In the genomic region with DNA sequence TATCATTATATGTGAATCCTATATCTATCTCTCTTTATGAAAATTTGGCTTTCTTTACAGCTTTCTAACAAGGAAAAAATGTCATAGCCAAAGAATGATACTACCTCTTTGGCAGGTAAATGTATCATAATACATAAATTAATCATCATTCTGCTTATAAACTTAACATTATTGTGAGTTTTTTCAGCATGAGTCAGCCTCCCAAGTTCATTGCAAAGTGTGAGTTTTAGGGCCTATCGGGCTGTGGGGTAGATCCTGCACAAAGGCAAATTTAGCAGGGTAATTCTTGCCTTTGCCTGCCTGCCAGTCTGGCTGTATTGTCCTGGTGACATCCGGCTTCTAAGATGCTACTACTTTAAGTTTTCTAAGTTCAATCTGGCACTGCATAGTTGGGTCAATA, we compare ENCODE assay signal across 17 cellular contexts.
DNase-seq lines count a peak whose midpoint lies in the region; ATAC-seq and TF ChIP-seq lines count a peak whose summit lies in the region.
"Had no signal": no experiment of that assay in that cellular context is flagged by ENCODE, and none has a peak within 500 bp of the region (broad histone marks: within the 10 kb centered on the region; RNA-seq: fewer than 3 reads in every experiment).

No MANE protein-coding gene starts in this region.

- H2AFZ ChIP-seq in PC-3 (ENCODE audit: low read length): no peak overlapping the region

- no peak overlapping the region for H3K4me3 ChIP-seq in PC-3 (ENCODE audit: low read length)
- no peak overlapping the region for H3K4me3 ChIP-seq in choroid plexus epithelial cell (ENCODE audit: low read depth, low read length)
- H3K4me3 ChIP-seq: BLaER1 had no signal

- no peaks in the 10 kb centered on the region for H3K79me2 ChIP-seq in PC-3 (ENCODE audit: low read length)

- POLR2A ChIA-PET in PC-3 (lab: Charles Lee; ENCODE audit: unreplicated experiment): interaction anchor here (0.7 kb wide), 1 partner anchor 1946 kb away, joined by 4 read pairs; no protein-coding TSS in a partner anchor

- no peaks in the 10 kb centered on the region for H3F3A ChIP-seq in PC-3 (ENCODE audit: low read length, unreplicated experiment)

- no peak overlapping the region for H3K4me3 Mint-ChIP-seq in activated T-cell treated with anti-CD3 and anti-CD28 coated beads, Interleukin-2, amount 50 U/mL, for 4 hours
- H3K4me3 Mint-ChIP-seq: CD8-positive, alpha-beta memory T cell; HFFc6 had no signal

- DNase-seq in HS-5 (ENCODE audit: low read depth) (peak; percentile 30), PC-3 (peak; percentile 57), choroid plexus epithelial cell (ENCODE audit: low read depth) (peak; percentile 9), kidney tubule cell (ENCODE audit: low spot score) (peak; percentile 9), NCI-H2227 (lab: John Stamatoyannopoulos, UW; ENCODE audit: unreplicated experiment) (no peak), Kasumi-1 (lab: John Stamatoyannopoulos, UW) (no peak)
- no peak for DNase-seq in stimulated activated naive CD8-positive, alpha-beta T cell treated with anti-CD3 and anti-CD28 coated beads, Interleukin-15, Interleukin-2, amounts not matched to agents 100 U/mL and 50 U/mL, for 24 hours
- DNase-seq in activated T-cell treated with anti-CD3 and anti-CD28 coated beads, Interleukin-2, amount 50 U/mL, for 4 hours: no peak
- DNase-seq: 8988T; AML-193; Caco-2; CD8-positive, alpha-beta memory T cell; DND-41; GF-D8; HCEC 1CT; HFFc6 had no signal

- TF ChIP-seq CTCF in PC-3 (conservative IDR thresholded peaks at IDR 0.05; ENCODE audit: low read depth, low read length) (no peak), choroid plexus epithelial cell (conservative IDR thresholded peaks at IDR 0.05; ENCODE audit: low read depth, low read length) (no peak)

- H3K9ac ChIP-seq in PC-3 (ENCODE audit: low read length): no peak overlapping the region
- H3K9ac ChIP-seq: BLaER1 had no signal

- no peaks in the 10 kb centered on the region for H3K9me3 ChIP-seq in PC-3 (ENCODE audit: low read length)
- H3K9me3 ChIP-seq: BLaER1, Caco-2 had no signal

- no peaks in the 10 kb centered on the region for H3K27me3 ChIP-seq in PC-3 (ENCODE audit: low read length)
- H3K27me3 ChIP-seq: BLaER1 had no signal

- no peaks in the 10 kb centered on the region for H3K4me1 ChIP-seq in PC-3 (ENCODE audit: insufficient read depth, low read length)
- H3K4me1 ChIP-seq: BLaER1, Caco-2 had no signal

- CTCF ChIA-PET in PC-3 (lab: Charles Lee): no interaction called here

- ATAC-seq in PC-3: peak; percentile 55
- no peak for ATAC-seq in stimulated activated naive CD8-positive, alpha-beta T cell treated with anti-CD3 and anti-CD28 coated beads, Interleukin-15, Interleukin-2, amounts not matched to agents 100 U/mL and 50 U/mL, for 24 hours
- no peak for ATAC-seq in activated T-cell treated with anti-CD3 and anti-CD28 coated beads, Interleukin-2, amount 50 U/mL, for 4 hours

- H3K9me3 Mint-ChIP-seq in activated T-cell treated with anti-CD3 and anti-CD28 coated beads, Interleukin-2, amount 50 U/mL, for 4 hours: peaks cover 6% of the 10 kb centered on the region

- no peaks in the 10 kb centered on the region for H3K36me3 Mint-ChIP-seq in activated T-cell treated with anti-CD3 and anti-CD28 coated beads, Interleukin-2, amount 50 U/mL, for 4 hours (ENCODE audit: insufficient read depth)
- H3K36me3 Mint-ChIP-seq: CD8-positive, alpha-beta memory T cell had no signal

- no peak overlapping the region for H3K27ac ChIP-seq in PC-3 (ENCODE audit: low read length)
- H3K27ac ChIP-seq: BLaER1 had no signal

- intact Hi-C loops in PC-3 (cut with micrococcal nuclease): no loop called here

- H3K4me1 Mint-ChIP-seq in activated T-cell treated with anti-CD3 and anti-CD28 coated beads, Interleukin-2, amount 50 U/mL, for 4 hours (ENCODE audit: low read depth): no peaks in the 10 kb centered on the region
- H3K4me1 Mint-ChIP-seq: CD8-positive, alpha-beta memory T cell had no signal

- no TSS peak for BruUV-seq in PC-3 (replicated peaks; lab: Mats Ljungman, UMichigan)

- H3K4me2 ChIP-seq in PC-3 (ENCODE audit: low read length): no peak overlapping the region
- H3K4me2 ChIP-seq: BLaER1 had no signal

- H4K20me1 ChIP-seq in PC-3 (ENCODE audit: low read length): no peaks in the 10 kb centered on the region
- H4K20me1 ChIP-seq: BLaER1 had no signal

- no peaks in the 10 kb centered on the region for H3K9me2 ChIP-seq in PC-3 (replicated peaks; ENCODE audit: low read length)

- H3K27me3 Mint-ChIP-seq in activated T-cell treated with anti-CD3 and anti-CD28 coated beads, Interleukin-2, amount 50 U/mL, for 4 hours (ENCODE audit: low read depth): no peaks in the 10 kb centered on the region
- H3K27me3 Mint-ChIP-seq: CD8-positive, alpha-beta memory T cell had no signal

- H3K36me3 ChIP-seq in PC-3 (ENCODE audit: low read depth, low read length): no peaks in the 10 kb centered on the region
- H3K36me3 ChIP-seq: BLaER1 had no signal

Comparison
In these comparisons a context has a peak if more than half of its experiments do, and no peak if none do; other contexts are left out.
1. DNase-seq: peak in HS-5 (single experiment), PC-3 (single experiment), choroid plexus epithelial cell (single experiment) and kidney tubule cell (single experiment); none in stimulated activated naive CD8-positive, alpha-beta T cell treated with anti-CD3 and anti-CD28 coated beads, Interleukin-15, Interleukin-2, amounts not matched to agents 100 U/mL and 50 U/mL, for 24 hours (single experiment), NCI-H2227 (single experiment), Kasumi-1 (0 of 2) and activated T-cell treated with anti-CD3 and anti-CD28 coated beads, Interleukin-2, amount 50 U/mL, for 4 hours (single experiment).